Comparison of ENCODE assay signal across 1 cellular context in the genomic region with DNA sequence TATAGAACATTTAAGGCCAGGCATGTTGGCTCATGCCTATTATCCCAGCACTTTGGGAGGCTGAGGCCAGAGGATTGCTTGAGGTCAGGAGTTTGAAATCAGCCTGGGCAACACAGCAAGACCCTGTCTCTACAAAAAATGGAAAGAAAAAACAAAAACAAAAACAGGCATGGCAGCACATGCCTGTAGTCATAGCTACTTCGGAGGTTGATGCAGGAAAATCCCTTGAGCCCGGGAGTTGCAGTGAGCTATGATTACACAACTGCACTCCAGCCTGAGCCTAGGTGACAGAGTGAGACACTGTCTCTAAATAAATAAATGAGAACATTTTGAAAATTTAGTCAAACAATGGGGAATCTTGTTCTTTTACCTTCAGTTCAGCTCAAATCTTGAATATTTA.
A peak's percentile ranks its signal among the peaks of the same experiment; 100 is the strongest.
TF ChIP-seq lines count a peak whose summit lies in the region.

No MANE protein-coding gene starts in this region.

TF ChIP-seq in HepG2, 621 proteins besides CTCF, POLR2A, EP300 and RAD21 (continued from another document):
- TF ChIP-seq, protein P1, sequence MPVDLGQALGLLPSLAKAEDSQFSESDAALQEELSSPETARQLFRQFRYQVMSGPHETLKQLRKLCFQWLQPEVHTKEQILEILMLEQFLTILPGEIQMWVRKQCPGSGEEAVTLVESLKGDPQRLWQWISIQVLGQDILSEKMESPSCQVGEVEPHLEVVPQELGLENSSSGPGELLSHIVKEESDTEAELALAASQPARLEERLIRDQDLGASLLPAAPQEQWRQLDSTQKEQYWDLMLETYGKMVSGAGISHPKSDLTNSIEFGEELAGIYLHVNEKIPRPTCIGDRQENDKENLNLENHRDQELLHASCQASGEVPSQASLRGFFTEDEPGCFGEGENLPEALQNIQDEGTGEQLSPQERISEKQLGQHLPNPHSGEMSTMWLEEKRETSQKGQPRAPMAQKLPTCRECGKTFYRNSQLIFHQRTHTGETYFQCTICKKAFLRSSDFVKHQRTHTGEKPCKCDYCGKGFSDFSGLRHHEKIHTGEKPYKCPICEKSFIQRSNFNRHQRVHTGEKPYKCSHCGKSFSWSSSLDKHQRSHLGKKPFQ (CRISPR knock-in tag; IDR thresholded peaks at IDR 0.05; ENCODE audit: insufficient replicate concordance): no peak
- TF ChIP-seq CHD4 (IDR thresholded peaks at IDR 0.05; ENCODE audit: borderline replicate concordance, low read length) (no peak), CCAR2 (optimal IDR thresholded peaks at IDR 0.05; ENCODE audit: low read depth, low read length) (no peak), SAP130 (CRISPR knock-in tag; IDR thresholded peaks at IDR 0.05; ENCODE audit: low read depth) (0 out of 2 replicates have a peak, but pooled peaks have one; percentile 41), NCOA1 (CRISPR knock-in tag; IDR thresholded peaks at IDR 0.05) (no peak), FOXC1 (CRISPR knock-in tag; IDR thresholded peaks at IDR 0.05; ENCODE audit: borderline replicate concordance) (no peak), HOXA5 (CRISPR knock-in tag; IDR thresholded peaks at IDR 0.05) (no peak), KDM2A (CRISPR knock-in tag; IDR thresholded peaks at IDR 0.05; ENCODE audit: borderline replicate concordance, low read depth) (no peak), RXRA (CRISPR knock-in tag; IDR thresholded peaks at IDR 0.05) (no peak), SETDB1 (CRISPR knock-in tag; IDR thresholded peaks at IDR 0.05; ENCODE audit: borderline replicate concordance) (no peak), NFIB (CRISPR knock-in tag; IDR thresholded peaks at IDR 0.05; ENCODE audit: borderline replicate concordance) (no peak), TBP (CRISPR knock-in tag; IDR thresholded peaks at IDR 0.05) (no peak), KAT7 (CRISPR knock-in tag; IDR thresholded peaks at IDR 0.05; ENCODE audit: borderline replicate concordance) (no peak), AKAP8 (CRISPR knock-in tag; IDR thresholded peaks at IDR 0.05) (no peak), MED8 (CRISPR knock-in tag; IDR thresholded peaks at IDR 0.05; ENCODE audit: insufficient replicate concordance) (no peak), GATAD2A (CRISPR knock-in tag; IDR thresholded peaks at IDR 0.05) (0 out of 2 replicates have a peak, but pooled peaks have one; percentile 10), SALL1 (CRISPR knock-in tag; IDR thresholded peaks at IDR 0.05) (0 out of 2 replicates have a peak, but pooled peaks have one; percentile 25), ZNF780A (CRISPR knock-in tag; IDR thresholded peaks at IDR 0.05) (no peak), HMGA1 (CRISPR knock-in tag; conservative IDR thresholded peaks at IDR 0.05) (no peak), EED (CRISPR knock-in tag; IDR thresholded peaks at IDR 0.05) (no peak), YEATS2 (CRISPR knock-in tag; IDR thresholded peaks at IDR 0.05; ENCODE audit: borderline replicate concordance) (no peak), ZNF121 (CRISPR knock-in tag; IDR thresholded peaks at IDR 0.05) (0 out of 2 replicates have a peak, but pooled peaks have one; percentile 15), BRCA1 (CRISPR knock-in tag; IDR thresholded peaks at IDR 0.05) (no peak), ZNF589 (CRISPR knock-in tag; conservative IDR thresholded peaks at IDR 0.05) (no peak), ZNF850 (CRISPR knock-in tag; conservative IDR thresholded peaks at IDR 0.05) (no peak), ZNF382 (CRISPR knock-in tag; IDR thresholded peaks at IDR 0.05; ENCODE audit: borderline replicate concordance) (no peak), RFX1 (IDR thresholded peaks at IDR 0.05) (peak; percentile 49), FOSL1 (CRISPR knock-in tag; IDR thresholded peaks at IDR 0.05; ENCODE audit: borderline replicate concordance) (no peak), ZNF205 (CRISPR knock-in tag; IDR thresholded peaks at IDR 0.05) (peak; percentile 87; the same call in 1 of the 2 replicates), JARID2 (CRISPR knock-in tag; IDR thresholded peaks at IDR 0.05; ENCODE audit: insufficient replicate concordance) (no peak), TOPORS (CRISPR knock-in tag; IDR thresholded peaks at IDR 0.05) (no peak), FOXK1 (CRISPR knock-in tag; IDR thresholded peaks at IDR 0.05; ENCODE audit: borderline replicate concordance, low read depth) (no peak), CEBPB (IDR thresholded peaks at IDR 0.05; ENCODE audit: borderline replicate concordance, low read depth, low read length) (peak; percentile 91), KDM3A (CRISPR knock-in tag; IDR thresholded peaks at IDR 0.05; ENCODE audit: low read depth) (no peak), NRL (CRISPR knock-in tag; IDR thresholded peaks at IDR 0.05; ENCODE audit: borderline replicate concordance) (no peak), CEBPG (CRISPR knock-in tag; IDR thresholded peaks at IDR 0.05) (peak; percentile 86), ZKSCAN8 (CRISPR knock-in tag; IDR thresholded peaks at IDR 0.05; ENCODE audit: borderline replicate concordance) (no peak), ETV6 (CRISPR knock-in tag; conservative IDR thresholded peaks at IDR 0.05) (no peak), TEAD3 (CRISPR knock-in tag; optimal IDR thresholded peaks at IDR 0.05; ENCODE audit: borderline replicate concordance) (no peak), ZNF24 (IDR thresholded peaks at IDR 0.05) (no peak), ZNF83 (CRISPR knock-in tag; IDR thresholded peaks at IDR 0.05; ENCODE audit: borderline replicate concordance) (no peak), ZBTB3 (CRISPR knock-in tag; IDR thresholded peaks at IDR 0.05; ENCODE audit: borderline replicate concordance, low read depth) (no peak), SCMH1 (CRISPR knock-in tag; IDR thresholded peaks at IDR 0.05; ENCODE audit: borderline replicate concordance) (no peak), NR2F2 (IDR thresholded peaks at IDR 0.05; ENCODE audit: borderline replicate concordance, low read depth) (no peak), DNMT3B (CRISPR knock-in tag; conservative IDR thresholded peaks at IDR 0.05) (no peak), ZNF432 (CRISPR knock-in tag; IDR thresholded peaks at IDR 0.05; ENCODE audit: borderline replicate concordance) (no peak), BORCS8-MEF2B (CRISPR knock-in tag; IDR thresholded peaks at IDR 0.05) (no peak), GTF3A (CRISPR knock-in tag; conservative IDR thresholded peaks at IDR 0.05) (no peak), FOSL2 (CRISPR knock-in tag; IDR thresholded peaks at IDR 0.05) (0 out of 2 replicates have a peak, but pooled peaks have one; percentile 9), ZFP90 (CRISPR knock-in tag; IDR thresholded peaks at IDR 0.05; ENCODE audit: borderline replicate concordance) (no peak)
- TF ChIP-seq, protein P2, sequence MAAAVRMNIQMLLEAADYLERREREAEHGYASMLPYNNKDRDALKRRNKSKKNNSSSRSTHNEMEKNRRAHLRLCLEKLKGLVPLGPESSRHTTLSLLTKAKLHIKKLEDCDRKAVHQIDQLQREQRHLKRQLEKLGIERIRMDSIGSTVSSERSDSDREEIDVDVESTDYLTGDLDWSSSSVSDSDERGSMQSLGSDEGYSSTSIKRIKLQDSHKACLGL (CRISPR knock-in tag; IDR thresholded peaks at IDR 0.05): no peak
- TF ChIP-seq, protein P3, sequence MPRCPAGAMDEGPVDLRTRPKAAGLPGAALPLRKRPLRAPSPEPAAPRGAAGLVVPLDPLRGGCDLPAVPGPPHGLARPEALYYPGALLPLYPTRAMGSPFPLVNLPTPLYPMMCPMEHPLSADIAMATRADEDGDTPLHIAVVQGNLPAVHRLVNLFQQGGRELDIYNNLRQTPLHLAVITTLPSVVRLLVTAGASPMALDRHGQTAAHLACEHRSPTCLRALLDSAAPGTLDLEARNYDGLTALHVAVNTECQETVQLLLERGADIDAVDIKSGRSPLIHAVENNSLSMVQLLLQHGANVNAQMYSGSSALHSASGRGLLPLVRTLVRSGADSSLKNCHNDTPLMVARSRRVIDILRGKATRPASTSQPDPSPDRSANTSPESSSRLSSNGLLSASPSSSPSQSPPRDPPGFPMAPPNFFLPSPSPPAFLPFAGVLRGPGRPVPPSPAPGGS (CRISPR knock-in tag; IDR thresholded peaks at IDR 0.05): no peak
- TF ChIP-seq, protein P4, sequence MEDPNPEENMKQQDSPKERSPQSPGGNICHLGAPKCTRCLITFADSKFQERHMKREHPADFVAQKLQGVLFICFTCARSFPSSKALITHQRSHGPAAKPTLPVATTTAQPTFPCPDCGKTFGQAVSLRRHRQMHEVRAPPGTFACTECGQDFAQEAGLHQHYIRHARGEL (CRISPR knock-in tag; IDR thresholded peaks at IDR 0.05): no peak
- TF ChIP-seq, protein P5, sequence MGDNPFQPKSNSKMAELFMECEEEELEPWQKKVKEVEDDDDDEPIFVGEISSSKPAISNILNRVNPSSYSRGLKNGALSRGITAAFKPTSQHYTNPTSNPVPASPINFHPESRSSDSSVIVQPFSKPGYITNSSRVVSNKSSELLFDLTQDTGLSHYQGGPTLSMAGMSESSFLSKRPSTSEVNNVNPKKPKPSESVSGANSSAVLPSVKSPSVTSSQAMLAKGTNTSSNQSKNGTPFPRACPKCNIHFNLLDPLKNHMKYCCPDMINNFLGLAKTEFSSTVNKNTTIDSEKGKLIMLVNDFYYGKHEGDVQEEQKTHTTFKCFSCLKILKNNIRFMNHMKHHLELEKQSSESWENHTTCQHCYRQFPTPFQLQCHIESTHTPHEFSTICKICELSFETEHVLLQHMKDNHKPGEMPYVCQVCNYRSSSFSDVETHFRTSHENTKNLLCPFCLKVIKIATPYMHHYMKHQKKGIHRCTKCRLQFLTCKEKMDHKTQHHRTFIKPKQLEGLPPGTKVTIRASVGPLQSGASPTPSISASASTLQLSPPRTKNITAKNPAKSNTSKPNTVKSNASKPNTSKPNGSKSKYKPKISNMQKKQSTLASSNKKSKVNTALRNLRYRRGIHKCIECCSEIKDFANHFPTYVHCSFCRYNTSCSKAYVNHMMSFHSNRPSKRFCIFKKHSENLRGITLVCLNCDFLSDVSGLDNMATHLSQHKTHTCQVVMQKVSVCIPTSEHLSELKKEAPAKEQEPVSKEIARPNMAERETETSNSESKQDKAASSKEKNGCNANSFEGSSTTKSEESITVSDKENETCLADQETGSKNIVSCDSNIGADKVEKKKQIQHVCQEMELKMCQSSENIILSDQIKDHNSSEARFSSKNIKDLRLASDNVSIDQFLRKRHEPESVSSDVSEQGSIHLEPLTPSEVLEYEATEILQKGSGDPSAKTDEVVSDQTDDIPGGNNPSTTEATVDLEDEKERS (CRISPR knock-in tag; IDR thresholded peaks at IDR 0.05): no peak
- TF ChIP-seq, protein P6, sequence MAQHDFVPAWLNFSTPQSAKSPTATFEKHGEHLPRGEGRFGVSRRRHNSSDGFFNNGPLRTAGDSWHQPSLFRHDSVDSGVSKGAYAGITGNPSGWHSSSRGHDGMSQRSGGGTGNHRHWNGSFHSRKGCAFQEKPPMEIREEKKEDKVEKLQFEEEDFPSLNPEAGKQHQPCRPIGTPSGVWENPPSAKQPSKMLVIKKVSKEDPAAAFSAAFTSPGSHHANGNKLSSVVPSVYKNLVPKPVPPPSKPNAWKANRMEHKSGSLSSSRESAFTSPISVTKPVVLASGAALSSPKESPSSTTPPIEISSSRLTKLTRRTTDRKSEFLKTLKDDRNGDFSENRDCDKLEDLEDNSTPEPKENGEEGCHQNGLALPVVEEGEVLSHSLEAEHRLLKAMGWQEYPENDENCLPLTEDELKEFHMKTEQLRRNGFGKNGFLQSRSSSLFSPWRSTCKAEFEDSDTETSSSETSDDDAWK (CRISPR knock-in tag; IDR thresholded peaks at IDR 0.05): no peak
- TF ChIP-seq, protein P7, sequence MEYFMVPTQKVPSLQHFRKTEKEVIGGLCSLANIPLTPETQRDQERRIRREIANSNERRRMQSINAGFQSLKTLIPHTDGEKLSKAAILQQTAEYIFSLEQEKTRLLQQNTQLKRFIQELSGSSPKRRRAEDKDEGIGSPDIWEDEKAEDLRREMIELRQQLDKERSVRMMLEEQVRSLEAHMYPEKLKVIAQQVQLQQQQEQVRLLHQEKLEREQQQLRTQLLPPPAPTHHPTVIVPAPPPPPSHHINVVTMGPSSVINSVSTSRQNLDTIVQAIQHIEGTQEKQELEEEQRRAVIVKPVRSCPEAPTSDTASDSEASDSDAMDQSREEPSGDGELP (IDR thresholded peaks at IDR 0.05; ENCODE audit: borderline replicate concordance, low read depth): 0 out of 2 replicates have a peak, but pooled peaks have one; percentile 15
- TF ChIP-seq, protein P8, sequence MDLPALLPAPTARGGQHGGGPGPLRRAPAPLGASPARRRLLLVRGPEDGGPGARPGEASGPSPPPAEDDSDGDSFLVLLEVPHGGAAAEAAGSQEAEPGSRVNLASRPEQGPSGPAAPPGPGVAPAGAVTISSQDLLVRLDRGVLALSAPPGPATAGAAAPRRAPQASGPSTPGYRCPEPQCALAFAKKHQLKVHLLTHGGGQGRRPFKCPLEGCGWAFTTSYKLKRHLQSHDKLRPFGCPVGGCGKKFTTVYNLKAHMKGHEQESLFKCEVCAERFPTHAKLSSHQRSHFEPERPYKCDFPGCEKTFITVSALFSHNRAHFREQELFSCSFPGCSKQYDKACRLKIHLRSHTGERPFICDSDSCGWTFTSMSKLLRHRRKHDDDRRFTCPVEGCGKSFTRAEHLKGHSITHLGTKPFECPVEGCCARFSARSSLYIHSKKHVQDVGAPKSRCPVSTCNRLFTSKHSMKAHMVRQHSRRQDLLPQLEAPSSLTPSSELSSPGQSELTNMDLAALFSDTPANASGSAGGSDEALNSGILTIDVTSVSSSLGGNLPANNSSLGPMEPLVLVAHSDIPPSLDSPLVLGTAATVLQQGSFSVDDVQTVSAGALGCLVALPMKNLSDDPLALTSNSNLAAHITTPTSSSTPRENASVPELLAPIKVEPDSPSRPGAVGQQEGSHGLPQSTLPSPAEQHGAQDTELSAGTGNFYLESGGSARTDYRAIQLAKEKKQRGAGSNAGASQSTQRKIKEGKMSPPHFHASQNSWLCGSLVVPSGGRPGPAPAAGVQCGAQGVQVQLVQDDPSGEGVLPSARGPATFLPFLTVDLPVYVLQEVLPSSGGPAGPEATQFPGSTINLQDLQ (CRISPR knock-in tag; IDR thresholded peaks at IDR 0.05): no peak
